In the genomic region with DNA sequence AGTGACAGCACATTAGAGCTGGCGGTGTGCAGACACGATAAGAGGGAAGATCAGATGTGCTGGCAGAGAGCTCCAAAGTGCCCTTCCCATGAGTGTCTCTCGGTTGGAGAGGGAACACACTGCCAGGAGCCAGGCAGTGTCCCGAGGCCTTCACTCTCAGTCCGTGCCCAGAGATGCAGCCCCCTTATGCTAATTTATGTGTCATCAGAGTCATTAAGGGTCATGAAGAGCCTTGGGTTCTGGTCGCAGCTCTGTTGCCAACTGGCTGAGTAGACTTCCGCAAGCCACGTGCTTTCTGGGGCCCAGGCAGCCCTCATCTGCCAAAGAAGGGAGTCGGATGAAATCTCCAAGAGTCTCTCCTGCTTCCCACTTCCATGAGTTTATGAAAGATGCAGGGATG, we compare ENCODE assay signal across 1 cellular context.
TF ChIP-seq lines count a peak whose summit lies in the region.

No MANE protein-coding gene starts in this region.

TF ChIP-seq in HepG2, 621 proteins besides CTCF, POLR2A, EP300 and RAD21:
- TF ChIP-seq ONECUT2 (CRISPR knock-in tag; IDR thresholded peaks at IDR 0.05) = no peak
- peak; percentile 42 for TF ChIP-seq RBM22 (optimal IDR thresholded peaks at IDR 0.05; ENCODE audit: low read length)
